14 cellular contexts compared by ENCODE assay signal in genomic region chr14:51442513-51443175, GRCh38.
DNase-seq lines count a peak whose midpoint lies in the region; ATAC-seq, FAIRE-seq and TF ChIP-seq lines count a peak whose summit lies in the region.
"Had no signal": no experiment of that assay in that cellular context is flagged by ENCODE, and none has a peak within 500 bp of the region (broad histone marks: within the 10 kb centered on the region; RNA-seq: fewer than 3 reads in every experiment).

No MANE protein-coding gene starts in this region.

- no peaks in the 10 kb centered on the region for H3K4me1 Mint-ChIP-seq in activated T-cell treated with anti-CD3 and anti-CD28 coated beads, Interleukin-2, amount 50 U/mL, for 4 hours (ENCODE audit: low read depth)
- no peaks in the 10 kb centered on the region for H3K4me1 Mint-ChIP-seq in activated CD8-positive, alpha-beta memory T cell treated with anti-CD3 and anti-CD28 coated beads, Interleukin-2, amount 10 ng/mL, durations not matched to agents 7 days and 5 days
- H3K4me1 Mint-ChIP-seq: B cell had no signal

- no peaks in the 10 kb centered on the region for H3K27me3 ChIP-seq in ACC112 (ENCODE audit: insufficient read depth, low read length)
- no peaks in the 10 kb centered on the region for H3K27me3 ChIP-seq in bronchial epithelial cell (ENCODE audit: control insufficient read depth, insufficient read depth, low read length)

- intact Hi-C loops in lower leg skin (cut with DNase I; ENCODE audit: low total_unique reads) = no loop called here

- peak; percentile 78 for FAIRE-seq in HTR-8/SVneo (lab: Jason Lieb, UNC)
- FAIRE-seq in bronchial epithelial cell (lab: Jason Lieb, UNC) = peak; percentile 94

- peaks cover 19% of the 10 kb centered on the region for H3K27me3 Mint-ChIP-seq in activated T-cell treated with anti-CD3 and anti-CD28 coated beads, Interleukin-2, amount 50 U/mL, for 4 hours (ENCODE audit: low read depth)
- peaks cover 18% of the 10 kb centered on the region for H3K27me3 Mint-ChIP-seq in activated CD8-positive, alpha-beta memory T cell treated with anti-CD3 and anti-CD28 coated beads, Interleukin-2, amount 10 ng/mL, durations not matched to agents 7 days and 5 days

- H3K4me1 ChIP-seq in ACC112 (ENCODE audit: control insufficient read depth, insufficient read depth, low read length, unreplicated experiment) = peaks cover 45% of the 10 kb centered on the region

- peak overlapping the region; percentile 95 for H3K27ac ChIP-seq in ACC112 (ENCODE audit: low read depth, low read length)

- no peak overlapping the region for H3K27ac Mint-ChIP-seq in activated CD8-positive, alpha-beta memory T cell treated with anti-CD3 and anti-CD28 coated beads, Interleukin-2, amount 10 ng/mL, durations not matched to agents 7 days and 5 days
- H3K27ac Mint-ChIP-seq: B cell; dendritic cell treated with granulocyte-macrophage colony-stimulating factor and Interleukin-4, amounts not matched to agents 40 ng/mL and 50 ng/mL, for 4 days had no signal

- H3K4me3 Mint-ChIP-seq in activated T-cell treated with anti-CD3 and anti-CD28 coated beads, Interleukin-2, amount 50 U/mL, for 4 hours = no peak overlapping the region
- no peak overlapping the region for H3K4me3 Mint-ChIP-seq in activated CD8-positive, alpha-beta memory T cell treated with anti-CD3 and anti-CD28 coated beads, Interleukin-2, amount 10 ng/mL, durations not matched to agents 7 days and 5 days
- H3K4me3 Mint-ChIP-seq: B cell; dendritic cell treated with granulocyte-macrophage colony-stimulating factor and Interleukin-4, amounts not matched to agents 40 ng/mL and 50 ng/mL, for 4 days had no signal

- H3K79me2 ChIP-seq in ACC112 (ENCODE audit: control insufficient read depth, insufficient read depth, low read length, unreplicated experiment) = no peaks in the 10 kb centered on the region

- CTCF ChIA-PET in activated CD8-positive, alpha-beta memory T cell treated with anti-CD3 and anti-CD28 coated beads, Interleukin-2, amount 10 ng/mL, durations not matched to agents 7 days and 5 days (lab: Charles Lee) = no interaction called here

- TF ChIP-seq CTCF in bronchial epithelial cell (IDR thresholded peaks at IDR 0.05; ENCODE audit: insufficient read depth, low read length, severe bottlenecking) (no peak), lower leg skin (IDR thresholded peaks at IDR 0.05) (no peak)

- TF ChIP-seq POLR2A in lower leg skin (IDR thresholded peaks at IDR 0.05) = no peak

- ATAC-seq in activated T-cell treated with anti-CD3 and anti-CD28 coated beads, Interleukin-2, amount 50 U/mL, for 4 hours = no peak
- no peak for ATAC-seq in activated CD8-positive, alpha-beta memory T cell treated with anti-CD3 and anti-CD28 coated beads, Interleukin-2, amount 10 ng/mL, durations not matched to agents 7 days and 5 days
- ATAC-seq: left lobe of liver had no signal

- no peaks in the 10 kb centered on the region for H3K36me3 Mint-ChIP-seq in activated T-cell treated with anti-CD3 and anti-CD28 coated beads, Interleukin-2, amount 50 U/mL, for 4 hours (ENCODE audit: insufficient read depth)
- H3K36me3 Mint-ChIP-seq in activated CD8-positive, alpha-beta memory T cell treated with anti-CD3 and anti-CD28 coated beads, Interleukin-2, amount 10 ng/mL, durations not matched to agents 7 days and 5 days = no peaks in the 10 kb centered on the region

- H2AFZ ChIP-seq in ACC112 (ENCODE audit: low read length, unreplicated experiment) = peak overlapping the region; percentile 46

- H3K4me3 ChIP-seq in ACC112 (ENCODE audit: low read depth, low read length) (peak overlapping the region; percentile 54), bronchial epithelial cell (ENCODE audit: low read depth, low read length) (no peak overlapping the region), lower leg skin (ENCODE audit: low read depth, poor library complexity, severe bottlenecking) (no peak overlapping the region)
- H3K4me3 ChIP-seq: skin epidermis had no signal

- 48 to 53% methylated on average over 2 of the region's 2 CpGs for WGBS in lower leg skin, 2 donors

- no peaks in the 10 kb centered on the region for H3K36me3 ChIP-seq in ACC112 (ENCODE audit: insufficient read depth, low read length)
- H3K36me3 ChIP-seq in bronchial epithelial cell (ENCODE audit: control insufficient read depth, insufficient read depth, low read length) = no peaks in the 10 kb centered on the region

- DNase-seq in HTR-8/SVneo (ENCODE audit: insufficient read length, low spot score) = peak; percentile 57
- peak; percentile 98 for DNase-seq in bronchial epithelial cell (ENCODE audit: low read depth)
- peak; percentile 97 for DNase-seq in kidney tubule cell (ENCODE audit: low spot score)
- DNase-seq in DMS153 treated with DMSO at 0.1 percent for 48 hours (lab: John Stamatoyannopoulos, UW; ENCODE audit: unreplicated experiment) = no peak
- DNase-seq in activated T-cell treated with anti-CD3 and anti-CD28 coated beads, Interleukin-2, amount 50 U/mL, for 4 hours = no peak
- no peak for DNase-seq in lower leg skin (ENCODE audit: low spot score in 2 of 2)
- DNase-seq in activated CD8-positive, alpha-beta memory T cell treated with anti-CD3 and anti-CD28 coated beads, Interleukin-2, amount 10 ng/mL, durations not matched to agents 7 days and 5 days = no peak
- DNase-seq: NCI-H526, T-helper 9 cell had no signal

- H3K9me3 Mint-ChIP-seq in activated T-cell treated with anti-CD3 and anti-CD28 coated beads, Interleukin-2, amount 50 U/mL, for 4 hours = no peaks in the 10 kb centered on the region
- no peaks in the 10 kb centered on the region for H3K9me3 Mint-ChIP-seq in activated CD8-positive, alpha-beta memory T cell treated with anti-CD3 and anti-CD28 coated beads, Interleukin-2, amount 10 ng/mL, durations not matched to agents 7 days and 5 days (ENCODE audit: low read depth)
- H3K9me3 Mint-ChIP-seq: dendritic cell treated with granulocyte-macrophage colony-stimulating factor and Interleukin-4, amounts not matched to agents 40 ng/mL and 50 ng/mL, for 4 days had no signal

Comparison
In these comparisons a context has a peak if more than half of its experiments do, and no peak if none do; other contexts are left out.
1. DNase-seq: peak in HTR-8/SVneo (single experiment), bronchial epithelial cell (single experiment) and kidney tubule cell (single experiment); none in DMS153 treated with DMSO at 0.1 percent for 48 hours (single experiment), activated T-cell treated with anti-CD3 and anti-CD28 coated beads, Interleukin-2, amount 50 U/mL, for 4 hours (single experiment), lower leg skin (0 of 2) and activated CD8-positive, alpha-beta memory T cell treated with anti-CD3 and anti-CD28 coated beads, Interleukin-2, amount 10 ng/mL, durations not matched to agents 7 days and 5 days (single experiment).